Comparison of ENCODE assay signal across 8 cellular contexts in the genomic region with DNA sequence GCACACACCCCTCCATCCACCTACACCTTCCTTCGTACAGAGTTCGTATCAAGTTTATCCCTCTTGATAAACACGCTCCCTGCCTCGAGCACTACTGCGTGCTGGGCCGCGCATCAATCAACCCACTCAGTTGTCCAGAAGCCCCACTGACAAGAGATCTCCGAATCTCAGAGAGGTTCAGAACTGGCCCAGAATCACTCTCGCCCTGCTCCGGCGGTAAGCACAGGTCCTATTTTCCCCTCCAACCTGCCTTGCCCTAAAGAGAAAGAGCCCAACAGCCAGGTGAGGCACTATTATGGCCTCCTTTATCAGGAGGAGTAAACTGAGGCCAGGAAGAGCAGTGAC.
DNase-seq lines count a peak whose midpoint lies in the region; ATAC-seq and TF ChIP-seq lines count a peak whose summit lies in the region.

No MANE protein-coding gene starts in this region.

- no peaks in the 10 kb centered on the region for H3K36me3 ChIP-seq in KMS-11 (ENCODE audit: insufficient read depth)
- H3K36me3 ChIP-seq in effector memory CD4-positive, alpha-beta T cell (ENCODE audit: control insufficient read depth, insufficient read depth, low read length) = peaks cover 18% of the 10 kb centered on the region
- peaks cover 15% of the 10 kb centered on the region for H3K36me3 ChIP-seq in neutrophil

- H3K27me3 ChIP-seq in KMS-11 (ENCODE audit: insufficient read depth, low read depth) (no peaks in the 10 kb centered on the region), neutrophil (no peaks in the 10 kb centered on the region)
- no peaks in the 10 kb centered on the region for H3K27me3 ChIP-seq in effector memory CD4-positive, alpha-beta T cell (replicated peaks; ENCODE audit: control insufficient read depth, insufficient read depth, low read length, poor library complexity, severe bottlenecking)

- TF ChIP-seq CTCF in KMS-11 (conservative IDR thresholded peaks at IDR 0.05; ENCODE audit: low read depth, low read length) (no peak), neutrophil (IDR thresholded peaks at IDR 0.05) (no peak)

- no peaks in the 10 kb centered on the region for H4K20me1 ChIP-seq in KMS-11 (ENCODE audit: insufficient read depth)

- H3K4me1 ChIP-seq in KMS-11 (ENCODE audit: low read depth, poor library complexity, severe bottlenecking) (peaks cover 8% of the 10 kb centered on the region), neutrophil (ENCODE audit: control insufficient read depth in 1 of 2, insufficient read depth in 1 of 2, low read depth in 1 of 2, low read length in 1 of 2) (peaks cover 28 to 36% of the 10 kb centered on the region in 2 experiments)
- H3K4me1 ChIP-seq in effector memory CD4-positive, alpha-beta T cell (ENCODE audit: control insufficient read depth, insufficient read depth, low read length, poor library complexity, severe bottlenecking) = peaks cover 27% of the 10 kb centered on the region

- peak overlapping the region; percentile 83; the same call in 1 of the 2 replicates for H3K9ac ChIP-seq in KMS-11

- H3K9me3 ChIP-seq in effector memory CD4-positive, alpha-beta T cell (ENCODE audit: control insufficient read depth, low read length) = no peaks in the 10 kb centered on the region
- no peaks in the 10 kb centered on the region for H3K9me3 ChIP-seq in neutrophil

- ATAC-seq in HG03378 (IDR thresholded peaks at IDR 0.05; ENCODE audit: unreplicated experiment) = no peak

- H3K4me2 ChIP-seq in KMS-11 = peak overlapping the region; percentile 71

- peaks cover 12% of the 10 kb centered on the region; the same call in 1 of the 2 replicates for H3K79me2 ChIP-seq in KMS-11 (ENCODE audit: insufficient read depth, low read depth)

- H3K27ac ChIP-seq in KMS-11 (no peak overlapping the region), neutrophil (peak overlapping the region; percentile 82)
- peak overlapping the region; percentile 88 for H3K27ac ChIP-seq in effector memory CD4-positive, alpha-beta T cell (ENCODE audit: insufficient read depth, low read length, poor library complexity, severe bottlenecking)

- DNase-seq in COLO829 (ENCODE audit: low spot score) (peak; percentile 8), DMS79 (lab: John Stamatoyannopoulos, UW) (no peak), NCI-H146 (lab: John Stamatoyannopoulos, UW) (no peak), SIG-M5 treated with dmso at 0.1 percent for 504 hours (lab: John Stamatoyannopoulos, UW; ENCODE audit: unreplicated experiment) (no peak)
- no peak for DNase-seq in effector memory CD4-positive, alpha-beta T cell

- no peak overlapping the region for H3K4me3 ChIP-seq in KMS-11 (IDR thresholded peaks at IDR 0.05; ENCODE audit: insufficient read depth, low read depth, low read length)
- peak overlapping the region; percentile 47 for H3K4me3 ChIP-seq in effector memory CD4-positive, alpha-beta T cell (ENCODE audit: insufficient read depth, low read depth, low read length, poor library complexity, severe bottlenecking)
- peak overlapping the region; percentile 87 to 88 for H3K4me3 ChIP-seq in neutrophil (ENCODE audit: low read depth in 1 of 2, low read length in 1 of 2)

- peak overlapping the region; percentile 90 for H2AFZ ChIP-seq in KMS-11 (ENCODE audit: low read depth)
